ENCODE assay signal across 12 cellular contexts in genomic region chr10:116561026-116561425, GRCh38. TPM values are rescaled to one million over a fixed set of nuclear protein-coding genes. Genes with fewer than 3 reads are reported as not detected.
"Had no signal": no experiment of that assay in that cellular context is flagged by ENCODE, and none has a peak within 500 bp of the region (broad histone marks: within the 10 kb centered on the region; RNA-seq: fewer than 3 reads in every experiment).

No MANE protein-coding gene starts in this region.

- H3K27ac ChIP-seq: GM23248, HL-60 had no signal

- DNase-seq: GM23248, GOT3, H7, HFFc6, KBM-7 had no signal

- H3K9me3 ChIP-seq: HAP-1 had no signal

- ATAC-seq: HCT116, HepG2 had no signal

- H3K36me3 ChIP-seq: HAP-1 had no signal

- H3K4me1 ChIP-seq: HAP-1 had no signal

- H3K4me3 ChIP-seq: GM23248, HAP-1 had no signal

- FAIRE-seq: HepG2 had no signal

RNA-seq across cellular contexts. Expression of gene PNLIP, which starts 15.3 kb away (rescaled TPM):
- total RNA-seq: GM23248, H4, H7, HepG2, HFFc6, HT1080 had no signal
- polyA plus RNA-seq: GM23248, HepG2, IgD-negative memory B cell had no signal

RNA-seq across cellular contexts. Expression of gene PNLIPRP1, which starts 29.7 kb away (rescaled TPM):
- total RNA-seq: GM23248, H4, H7, HepG2, HFFc6, HT1080 had no signal
- polyA plus RNA-seq: GM23248, HepG2, IgD-negative memory B cell had no signal

RNA-seq across cellular contexts. Expression of gene PNLIPRP2, which starts 59.7 kb away (rescaled TPM):
- total RNA-seq: GM23248, H4, H7, HFFc6, HT1080 had no signal
- polyA plus RNA-seq: GM23248, IgD-negative memory B cell had no signal
